In genomic region chrX:70504772-70505450, GRCh38 we compare ENCODE assay signal across 16 cellular contexts.
DNase-seq lines count a peak whose midpoint lies in the region; ATAC-seq, FAIRE-seq and TF ChIP-seq lines count a peak whose summit lies in the region.
"Had no signal": no experiment of that assay in that cellular context is flagged by ENCODE, and none has a peak within 500 bp of the region (broad histone marks: within the 10 kb centered on the region; RNA-seq: fewer than 3 reads in every experiment).

No MANE protein-coding gene starts in this region.

- peak overlapping the region; percentile 80 for H3K27ac Mint-ChIP-seq in activated CD8-positive, alpha-beta memory T cell treated with anti-CD3 and anti-CD28 coated beads, Interleukin-2, amount 10 ng/mL, durations not matched to agents 7 days and 5 days
- H3K27ac Mint-ChIP-seq in T-cell: peak overlapping the region; percentile 52 to 76

- H3K27me3 ChIP-seq in K562 (ENCODE audit: control insufficient read depth in 2 of 2, insufficient read depth in 2 of 2, low read length in 2 of 2) (peaks cover 0 to 4% of the 10 kb centered on the region in 2 experiments; a peak in 2 of 5 replicates), pancreas (peaks cover 0 to 3% (median 0%) of the 10 kb centered on the region in 4 donors)
- H3K27me3 ChIP-seq: ovary, SJCRH30 had no signal

- H3K9me3 Mint-ChIP-seq in activated CD8-positive, alpha-beta memory T cell treated with anti-CD3 and anti-CD28 coated beads, Interleukin-2, amount 10 ng/mL, durations not matched to agents 7 days and 5 days (ENCODE audit: low read depth): no peaks in the 10 kb centered on the region
- H3K9me3 Mint-ChIP-seq in T-cell: no peaks in the 10 kb centered on the region

- H3K9me3 ChIP-seq in K562 (replicated peaks; ENCODE audit: control insufficient read depth, insufficient read depth, low read depth, low read length) (no peaks in the 10 kb centered on the region), pancreas (no peaks in the 10 kb centered on the region)
- H3K9me3 ChIP-seq: ovary, SJCRH30, thoracic aorta had no signal

- H3K4me2 ChIP-seq in K562 (ENCODE audit: insufficient read depth, low read length): no peak overlapping the region

- no peak overlapping the region for H3K9ac ChIP-seq in K562 (ENCODE audit: insufficient read depth in 1 of 2, low read depth in 2 of 2, low read length in 2 of 2)

- no peaks in the 10 kb centered on the region for H3K79me2 ChIP-seq in K562 (ENCODE audit: control insufficient read depth, insufficient read depth, low read length)

- POLR2A ChIA-PET in T-cell (lab: Charles Lee): no interaction called here
- POLR2A ChIA-PET in K562 (lab: Yijun Ruan, JAX): interaction anchor here (1.1 kb wide), 1 partner anchor 11 kb away, joined by 3 read pairs; no protein-coding TSS in a partner anchor

- 6% methylated on average over 5 of the region's 6 CpGs for WGBS in K562 (ENCODE audit: insufficient coverage, low coverage, missing lambda C conversion rate)
- WGBS in pancreas, 2 donors: 66 to 76% methylated on average over 6 of the region's 6 CpGs

- FAIRE-seq in K562 (lab: Jason Lieb, UNC): no peak
- FAIRE-seq in pancreas (lab: Jason Lieb, UNC): no peak
- FAIRE-seq: TTC549 had no signal

- no TSS peak for BruUV-seq in K562 (replicated peaks; lab: Mats Ljungman, UMichigan)

- intact Hi-C loops in K562 (cut with micrococcal nuclease): no loop called here
- intact Hi-C loops in pancreas (cut with DNase I): no loop called here

- H2AFZ ChIP-seq in K562 (ENCODE audit: low read depth, low read length): no peak overlapping the region

- TF ChIP-seq POLR2A in K562 (conservative IDR thresholded peaks at IDR 0.05): no peak

- H3K4me1 ChIP-seq in K562 (replicated peaks in 1 of 2; ENCODE audit: control insufficient read depth in 2 of 2, insufficient read depth in 2 of 2, low read length in 2 of 2) (no peaks in the 10 kb centered on the region; a peak in 1 of 5 replicates), pancreas (no peaks in the 10 kb centered on the region)

- TF ChIP-seq CTCF in K562 (IDR thresholded peaks at IDR 0.05 in 2 of 3, conservative IDR thresholded peaks at IDR 0.05 in 1 of 3; ENCODE audit: insufficient read depth in 2 of 3, low read depth in 1 of 3, low read length in 3 of 3) (no peak), pancreas (IDR thresholded peaks at IDR 0.05) (no peak)

- no peak overlapping the region for H3K4me3 Mint-ChIP-seq in activated CD8-positive, alpha-beta memory T cell treated with anti-CD3 and anti-CD28 coated beads, Interleukin-2, amount 10 ng/mL, durations not matched to agents 7 days and 5 days
- no peak overlapping the region for H3K4me3 Mint-ChIP-seq in T-cell

- no peaks in the 10 kb centered on the region for H3K9me1 ChIP-seq in K562 (ENCODE audit: control insufficient read depth, insufficient read depth, low read length)

- H3K27me3 Mint-ChIP-seq in activated CD8-positive, alpha-beta memory T cell treated with anti-CD3 and anti-CD28 coated beads, Interleukin-2, amount 10 ng/mL, durations not matched to agents 7 days and 5 days: no peaks in the 10 kb centered on the region
- peaks cover 0 to 14% of the 10 kb centered on the region in 2 donors for H3K27me3 Mint-ChIP-seq in T-cell

- H4K20me1 ChIP-seq in K562 (replicated peaks; ENCODE audit: control insufficient read depth, insufficient read depth, low read length): 0 out of 2 replicates have a peak, but pooled peaks cover 2% of the 10 kb centered on the region

- H3K4me3 ChIP-seq in K562 (no peak overlapping the region), pancreas (no peak overlapping the region)
- H3K4me3 ChIP-seq: ovary, SJCRH30, thoracic aorta had no signal

- TF ChIP-seq EP300 in K562 (IDR thresholded peaks at IDR 0.05; ENCODE audit: low read length): no peak

- H3K27ac ChIP-seq in K562 (ENCODE audit: extremely low read depth, low read depth, low read length): no peak overlapping the region
- H3K27ac ChIP-seq in pancreas: no peak overlapping the region
- H3K27ac ChIP-seq: ovary, SJCRH30, thoracic aorta had no signal

- no peak for TF ChIP-seq RAD21 in K562 (CRISPR knock-in tag; conservative IDR thresholded peaks at IDR 0.05 in 1 of 2, IDR thresholded peaks at IDR 0.05 in 1 of 2)

- in situ Hi-C loops in K562 (cut with MboI): no loop called here

- peak; percentile 70 for DNase-seq in activated CD8-positive, alpha-beta memory T cell treated with anti-CD3 and anti-CD28 coated beads, Interleukin-2, amount 10 ng/mL, durations not matched to agents 7 days and 5 days
- no peak for DNase-seq in activated CD8-positive, alpha-beta memory T cell treated with anti-CD3 and anti-CD28 coated beads, Interleukin-2, amount 50 U/mL, for 4 hours
- DNase-seq in T-cell: no peak
- DNase-seq in K562 (ENCODE audit: extremely low read depth in 1 of 4, low spot score in 3 of 4): no peak
- peak; percentile 39 for DNase-seq in stimulated activated CD8-positive, alpha-beta memory T cell treated with anti-CD3 and anti-CD28 coated beads, Interleukin-4, amount 100 ng/mL, for 48 hours
- no peak for DNase-seq in NCI-H1694 (lab: John Stamatoyannopoulos, UW)
- no peak for DNase-seq in pancreas
- DNase-seq: GDM1, KG1, kidney glomerular epithelial cell, NCI-H2227 treated with DMSO at 0.1 percent for 48 hours, ovary, SJCRH30 had no signal

- H3K36me3 Mint-ChIP-seq in activated CD8-positive, alpha-beta memory T cell treated with anti-CD3 and anti-CD28 coated beads, Interleukin-2, amount 10 ng/mL, durations not matched to agents 7 days and 5 days: peaks cover 22% of the 10 kb centered on the region
- peaks cover 3% of the 10 kb centered on the region for H3K36me3 Mint-ChIP-seq in T-cell

- ATAC-seq in activated CD8-positive, alpha-beta memory T cell treated with anti-CD3 and anti-CD28 coated beads, Interleukin-2, amount 10 ng/mL, durations not matched to agents 7 days and 5 days: peak; percentile 73
- peak in 1 of 4 experiments; percentile 44 for ATAC-seq in T-cell (replicated peaks in 1 of 4)
- ATAC-seq in K562: peak; percentile 42
- no peak for ATAC-seq in GM19328 (IDR thresholded peaks at IDR 0.05; ENCODE audit: unreplicated experiment)
- no peak for ATAC-seq in pancreas

- CTCF ChIA-PET in activated CD8-positive, alpha-beta memory T cell treated with anti-CD3 and anti-CD28 coated beads, Interleukin-2, amount 10 ng/mL, durations not matched to agents 7 days and 5 days (lab: Charles Lee): no interaction called here
- CTCF ChIA-PET in T-cell (lab: Charles Lee) (no interaction called here), K562 (lab: Yijun Ruan, JAX; ENCODE audit: low intra/inter-chr PET ratio) (no interaction called here)

- H3K4me1 Mint-ChIP-seq in activated CD8-positive, alpha-beta memory T cell treated with anti-CD3 and anti-CD28 coated beads, Interleukin-2, amount 10 ng/mL, durations not matched to agents 7 days and 5 days: peaks cover 54% of the 10 kb centered on the region
- H3K4me1 Mint-ChIP-seq in T-cell: peaks cover 0 to 19% (median 4%) of the 10 kb centered on the region in 3 donors

- no peaks in the 10 kb centered on the region for H3K36me3 ChIP-seq in K562 (ENCODE audit: control insufficient read depth, insufficient read depth, low read length)
- peaks cover 0 to 11% (median 0%) of the 10 kb centered on the region in 3 donors for H3K36me3 ChIP-seq in pancreas
- H3K36me3 ChIP-seq: ovary had no signal

TF ChIP-seq in K562, 482 proteins besides CTCF, POLR2A, EP300 and RAD21 (continues in another document):
- TF ChIP-seq MYBL2 (IDR thresholded peaks at IDR 0.05; ENCODE audit: low read depth) (no peak), MYBL2 (CRISPR knock-in tag; IDR thresholded peaks at IDR 0.05; ENCODE audit: borderline replicate concordance) (no peak), PRDM10 (IDR thresholded peaks at IDR 0.05; ENCODE audit: partially characterized antibody) (no peak), USF2 (CRISPR knock-in tag; IDR thresholded peaks at IDR 0.05) (no peak), PCBP1 (IDR thresholded peaks at IDR 0.05; ENCODE audit: low read depth, low read length, poor library complexity, severe bottlenecking) (no peak), PURB (CRISPR knock-in tag; IDR thresholded peaks at IDR 0.05; ENCODE audit: low read depth) (no peak), ZSCAN32 (CRISPR knock-in tag; IDR thresholded peaks at IDR 0.05) (no peak), TCFL5 (CRISPR knock-in tag; conservative IDR thresholded peaks at IDR 0.05) (no peak)

Comparison
In these comparisons a context has a peak if more than half of its experiments do, and no peak if none do; other contexts are left out.
1. DNase-seq: peak in activated CD8-positive, alpha-beta memory T cell treated with anti-CD3 and anti-CD28 coated beads, Interleukin-2, amount 10 ng/mL, durations not matched to agents 7 days and 5 days (single experiment) and stimulated activated CD8-positive, alpha-beta memory T cell treated with anti-CD3 and anti-CD28 coated beads, Interleukin-4, amount 100 ng/mL, for 48 hours (single experiment); none in activated CD8-positive, alpha-beta memory T cell treated with anti-CD3 and anti-CD28 coated beads, Interleukin-2, amount 50 U/mL, for 4 hours (single experiment), T-cell (0 of 34), K562 (0 of 4), NCI-H1694 (single experiment) and pancreas (0 of 6).
2. ATAC-seq: peak in activated CD8-positive, alpha-beta memory T cell treated with anti-CD3 and anti-CD28 coated beads, Interleukin-2, amount 10 ng/mL, durations not matched to agents 7 days and 5 days (single experiment) and K562 (single experiment); none in GM19328 (single experiment) and pancreas (0 of 4).